28 cellular contexts compared by ENCODE assay signal in genomic region chr3:127072971-127073851, GRCh38.
DNase-seq lines count a peak whose midpoint lies in the region; ATAC-seq, FAIRE-seq and TF ChIP-seq lines count a peak whose summit lies in the region.
"Had no signal": no experiment of that assay in that cellular context is flagged by ENCODE, and none has a peak within 500 bp of the region (broad histone marks: within the 10 kb centered on the region; RNA-seq: fewer than 3 reads in every experiment).

No MANE protein-coding gene starts in this region.

- no peaks in the 10 kb centered on the region for H3K27me3 ChIP-seq in SK-N-SH (ENCODE audit: insufficient read depth)
- H3K27me3 ChIP-seq: body of pancreas, foreskin keratinocyte, uterus had no signal

- H3F3A ChIP-seq in SK-N-SH (replicated peaks; ENCODE audit: insufficient read depth) = peaks cover 4% of the 10 kb centered on the region

- TF ChIP-seq EP300 in SK-N-SH (IDR thresholded peaks at IDR 0.05; ENCODE audit: borderline replicate concordance in 1 of 2, low read depth in 1 of 2, low read length in 1 of 2) = no peak

- no peaks in the 10 kb centered on the region for H3K9me3 ChIP-seq in SK-N-SH
- H3K9me3 ChIP-seq: body of pancreas, esophagus squamous epithelium, HAP-1, heart left ventricle, uterus had no signal

- no peak overlapping the region for H3K9ac ChIP-seq in SK-N-SH

- FAIRE-seq in GM12891 (lab: Jason Lieb, UNC) = no peak
- FAIRE-seq: G401.6 had no signal

- no peak for TF ChIP-seq POLR2A in GM12891 (IDR thresholded peaks at IDR 0.05; ENCODE audit: low read depth, low read length)

- WGBS in SK-N-SH (ENCODE audit: low lambda C conversion rate) = 82% methylated on average over 10 of the region's 17 CpGs

- no peak overlapping the region for H3K4me3 Mint-ChIP-seq in stimulated activated effector memory CD8-positive, alpha-beta T cell treated with anti-CD3 and anti-CD28 coated beads, Interleukin-12 subunit alpha, Interleukin-12 subunit beta, amount 100 ng/mL, for 72 hours
- H3K4me3 Mint-ChIP-seq: activated B cell treated with CpG ODN at 0.5 μM for 24 hours; activated T-cell treated with anti-CD3 and anti-CD28 coated beads, Interleukin-2, amount 50 U/mL, for 4 hours had no signal

- H3K4me3 ChIP-seq in SK-N-SH (ENCODE audit: low read depth in 2 of 2, low read length in 1 of 2) = no peak overlapping the region
- H3K4me3 ChIP-seq: body of pancreas, esophagus squamous epithelium, HAP-1, heart left ventricle, skin epidermis, uterus had no signal

- no peaks in the 10 kb centered on the region for H3K36me3 Mint-ChIP-seq in stimulated activated effector memory CD8-positive, alpha-beta T cell treated with anti-CD3 and anti-CD28 coated beads, Interleukin-12 subunit alpha, Interleukin-12 subunit beta, amount 100 ng/mL, for 72 hours

- no peaks in the 10 kb centered on the region for H3K79me2 ChIP-seq in SK-N-SH (ENCODE audit: insufficient read depth)

- peaks cover 6% of the 10 kb centered on the region for H3K4me1 Mint-ChIP-seq in stimulated activated effector memory CD8-positive, alpha-beta T cell treated with anti-CD3 and anti-CD28 coated beads, Interleukin-12 subunit alpha, Interleukin-12 subunit beta, amount 100 ng/mL, for 72 hours

- no peak for ATAC-seq in stimulated activated effector memory CD8-positive, alpha-beta T cell treated with anti-CD3 and anti-CD28 coated beads, Interleukin-12 subunit alpha, Interleukin-12 subunit beta, amount 100 ng/mL, for 72 hours
- no peak for ATAC-seq in HG02973 (IDR thresholded peaks at IDR 0.05; ENCODE audit: unreplicated experiment)
- ATAC-seq: activated T-cell treated with anti-CD3 and anti-CD28 coated beads, Interleukin-2, amount 50 U/mL, for 4 hours; foreskin keratinocyte; Panc1 had no signal

- no peaks in the 10 kb centered on the region for H4K20me1 ChIP-seq in SK-N-SH (ENCODE audit: insufficient read depth)

- TF ChIP-seq RAD21 in SK-N-SH (IDR thresholded peaks at IDR 0.05; ENCODE audit: low read length) = no peak

- H3K4me1 ChIP-seq in SK-N-SH (ENCODE audit: control insufficient read depth in 1 of 2, insufficient read depth in 2 of 2, low read depth in 1 of 2, low read length in 1 of 2) = peaks cover 0 to 43% of the 10 kb centered on the region in 2 experiments; a peak in 2 of 4 replicates
- H3K4me1 ChIP-seq: body of pancreas, HAP-1, uterus had no signal

- H3K4me2 ChIP-seq in SK-N-SH = peak overlapping the region; percentile 47; the same call in 1 of the 2 replicates

- H3K27ac ChIP-seq in SK-N-SH (ENCODE audit: low read depth in 2 of 2, low read length in 1 of 2) = peak overlapping the region in 1 of 2 experiments; percentile 30; a peak in 2 of 4 replicates
- H3K27ac ChIP-seq: body of pancreas, heart left ventricle, uterus had no signal

- POLR2A ChIA-PET in SK-N-SH (lab: Yijun Ruan, JAX) = interaction anchor here (0.6 to 1.2 kb wide), 3 partner anchors 57 to 100 kb away, joined by 3 read pairs; no protein-coding TSS in a partner anchor

- no peaks in the 10 kb centered on the region for H3K9me3 Mint-ChIP-seq in stimulated activated effector memory CD8-positive, alpha-beta T cell treated with anti-CD3 and anti-CD28 coated beads, Interleukin-12 subunit alpha, Interleukin-12 subunit beta, amount 100 ng/mL, for 72 hours
- H3K9me3 Mint-ChIP-seq: activated T-cell treated with anti-CD3 and anti-CD28 coated beads, Interleukin-2, amount 50 U/mL, for 4 hours had no signal

- H3K9me2 ChIP-seq in SK-N-SH = no peaks in the 10 kb centered on the region

- H3K27ac Mint-ChIP-seq in stimulated activated effector memory CD8-positive, alpha-beta T cell treated with anti-CD3 and anti-CD28 coated beads, Interleukin-12 subunit alpha, Interleukin-12 subunit beta, amount 100 ng/mL, for 72 hours = peak overlapping the region; percentile 18
- H3K27ac Mint-ChIP-seq: activated B cell treated with CpG ODN at 0.5 μM for 24 hours had no signal

- CTCF ChIA-PET in SK-N-SH (lab: Yijun Ruan, JAX) = interaction anchor here (0.7 to 1.4 kb wide), 8 partner anchors 16 to 475 kb away, joined by 3 to 5 read pairs (median 3); no protein-coding TSS in a partner anchor

- H3K36me3 ChIP-seq in SK-N-SH (replicated peaks in 1 of 2; ENCODE audit: control insufficient read depth in 1 of 2, insufficient read depth in 2 of 2, low read length in 1 of 2) = no peaks in the 10 kb centered on the region
- H3K36me3 ChIP-seq: esophagus squamous epithelium, HAP-1, heart left ventricle, uterus had no signal

- no peak for TF ChIP-seq CTCF in SK-N-SH (IDR thresholded peaks at IDR 0.05)

- peak; percentile 50 for DNase-seq in activated effector memory CD4-positive, alpha-beta T cell treated with anti-CD3 and anti-CD28 coated beads, Interleukin-2, amount 50 U/mL, for 16 hours
- no peak for DNase-seq in activated effector memory CD4-positive, alpha-beta T cell treated with Interleukin-2 at 50 U/mL for 16 hours
- DNase-seq in SK-N-SH (peak; percentile 80), left kidney (ENCODE audit: low read depth, low spot score) (peak; percentile 45), GM12891 (ENCODE audit: insufficient read length, low spot score) (no peak), NCI-H69 (lab: John Stamatoyannopoulos, UW) (no peak)
- DNase-seq in stimulated activated effector memory CD8-positive, alpha-beta T cell treated with anti-CD3 and anti-CD28 coated beads, Interleukin-12 subunit alpha, Interleukin-12 subunit beta, amount 100 ng/mL, for 72 hours (ENCODE audit: low spot score in 2 of 2) = no peak
- DNase-seq: 8988T; activated B cell treated with CpG ODN at 0.5 μM for 24 hours; activated CD4-positive, alpha-beta T cell treated with anti-CD3 and anti-CD28 coated beads, Interleukin-2, amount 50 U/mL, for 1 hour; activated naive CD4-positive, alpha-beta T cell treated with Interleukin-2 at 50 U/mL for 16 hours; activated T-cell treated with anti-CD3 and anti-CD28 coated beads, Interleukin-2, amount 50 U/mL, for 4 hours; body of pancreas; esophagus squamous epithelium; Karpas-422; NCI-H1417 treated with DMSO at 0.1 percent for 48 hours; NCI-H2081; NCI-H345; nucleus accumbens; stimulated activated naive CD4-positive, alpha-beta T cell; uterus had no signal

- no peak overlapping the region for H2AFZ ChIP-seq in SK-N-SH (ENCODE audit: low read depth)

TF ChIP-seq in SK-N-SH, 30 proteins besides CTCF, POLR2A, EP300 and RAD21 (continues in another document):
- TF ChIP-seq, protein P1, sequence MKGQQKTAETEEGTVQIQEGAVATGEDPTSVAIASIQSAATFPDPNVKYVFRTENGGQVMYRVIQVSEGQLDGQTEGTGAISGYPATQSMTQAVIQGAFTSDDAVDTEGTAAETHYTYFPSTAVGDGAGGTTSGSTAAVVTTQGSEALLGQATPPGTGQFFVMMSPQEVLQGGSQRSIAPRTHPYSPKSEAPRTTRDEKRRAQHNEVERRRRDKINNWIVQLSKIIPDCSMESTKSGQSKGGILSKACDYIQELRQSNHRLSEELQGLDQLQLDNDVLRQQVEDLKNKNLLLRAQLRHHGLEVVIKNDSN (IDR thresholded peaks at IDR 0.05; ENCODE audit: borderline replicate concordance, low read depth) = no peak
- TF ChIP-seq CHD2 (IDR thresholded peaks at IDR 0.05; ENCODE audit: low read length, partially characterized antibody) (no peak), GATA2 (CRISPR knock-in tag; IDR thresholded peaks at IDR 0.05) (no peak), ZBTB33 (IDR thresholded peaks at IDR 0.05; ENCODE audit: borderline replicate concordance, low read depth) (no peak), TAF1 (IDR thresholded peaks at IDR 0.05; ENCODE audit: borderline replicate concordance, low read depth, low read length) (no peak), ELF1 (IDR thresholded peaks at IDR 0.05) (no peak)

TF ChIP-seq in GM12891, 5 proteins besides CTCF, POLR2A, EP300 and RAD21:
- TF ChIP-seq TAF1 (IDR thresholded peaks at IDR 0.05; ENCODE audit: low read depth, low read length) (no peak), PAX5 (IDR thresholded peaks at IDR 0.05; ENCODE audit: insufficient read depth, low read length, severe bottlenecking) (no peak), SPI1 (IDR thresholded peaks at IDR 0.05; ENCODE audit: low read depth, low read length) (no peak), POLR2AphosphoS5 (IDR thresholded peaks at IDR 0.05; ENCODE audit: low read depth, low read length) (no peak), POU2F2 (IDR thresholded peaks at IDR 0.05; ENCODE audit: low read depth, low read length) (no peak)

Comparison
In these comparisons a context has a peak if more than half of its experiments do, and no peak if none do; other contexts are left out.
1. DNase-seq: peak in activated effector memory CD4-positive, alpha-beta T cell treated with anti-CD3 and anti-CD28 coated beads, Interleukin-2, amount 50 U/mL, for 16 hours (single experiment), SK-N-SH (single experiment) and left kidney (single experiment); none in activated effector memory CD4-positive, alpha-beta T cell treated with Interleukin-2 at 50 U/mL for 16 hours (single experiment), stimulated activated effector memory CD8-positive, alpha-beta T cell treated with anti-CD3 and anti-CD28 coated beads, Interleukin-12 subunit alpha, Interleukin-12 subunit beta, amount 100 ng/mL, for 72 hours (0 of 2), GM12891 (single experiment) and NCI-H69 (single experiment).